ENCODE assay signal across 21 cellular contexts in genomic region chr15:58490405-58491150, GRCh38. TPM values are rescaled to one million over a fixed set of nuclear protein-coding genes. Genes with fewer than 3 reads are reported as not detected.
DNase-seq lines count a peak whose midpoint lies in the region; ATAC-seq lines count a peak whose summit lies in the region.
"Had no signal": no experiment of that assay in that cellular context is flagged by ENCODE, and none has a peak within 500 bp of the region (broad histone marks: within the 10 kb centered on the region; RNA-seq: fewer than 3 reads in every experiment).

No MANE protein-coding gene starts in this region.

- H3K27me3 ChIP-seq in skeletal muscle satellite cell (ENCODE audit: control insufficient read depth, insufficient read depth, low read length): peaks cover under 1% of the 10 kb centered on the region
- H3K27me3 ChIP-seq: colonic mucosa, neural progenitor cell, right lobe of liver, tibial artery had no signal

- H3K4me1 Mint-ChIP-seq in T-helper 17 cell: peaks cover 17% of the 10 kb centered on the region
- H3K4me1 Mint-ChIP-seq: B cell had no signal

- H3K4me3 ChIP-seq in skeletal muscle satellite cell (ENCODE audit: low read length): no peak overlapping the region
- H3K4me3 ChIP-seq: colonic mucosa, neural progenitor cell, right lobe of liver, tibial artery had no signal

- H3K4me1 ChIP-seq in skeletal muscle satellite cell (ENCODE audit: control insufficient read depth, insufficient read depth, low read length): peaks cover 6% of the 10 kb centered on the region
- H3K4me1 ChIP-seq: colonic mucosa, neural progenitor cell had no signal

- H3K9me3 ChIP-seq in T-helper 17 cell (ENCODE audit: control insufficient read depth, low read length, poor library complexity, severe bottlenecking): peaks cover 4% of the 10 kb centered on the region
- no peaks in the 10 kb centered on the region for H3K9me3 ChIP-seq in skeletal muscle satellite cell (replicated peaks; ENCODE audit: low read length)
- H3K9me3 ChIP-seq: colonic mucosa, right lobe of liver, tibial artery had no signal

- peak overlapping the region; percentile 24 for H3K27ac Mint-ChIP-seq in T-helper 17 cell
- H3K27ac Mint-ChIP-seq: B cell, HFFc6 had no signal

- H3K4me2 ChIP-seq in skeletal muscle satellite cell (ENCODE audit: low read length): peak overlapping the region; percentile 50
- H3K4me2 ChIP-seq: neural progenitor cell had no signal

- no peaks in the 10 kb centered on the region for H3K36me3 Mint-ChIP-seq in T-helper 17 cell (ENCODE audit: low read depth)
- H3K36me3 Mint-ChIP-seq: neural progenitor cell had no signal

- DNase-seq in MV-4-11 (lab: John Stamatoyannopoulos, UW) (peak; percentile 35), T-helper 17 cell (no peak), left ventricle myocardium superior (peak; percentile 65), inferior parietal cortex (ENCODE audit: extremely low spot score) (no peak)
- DNase-seq in stimulated activated CD4-positive, alpha-beta T cell treated with anti-CD3 and anti-CD28 coated beads, Interleukin-2, amount 100 ng/mL, for 24 hours: no peak
- DNase-seq: activated effector memory CD4-positive, alpha-beta T cell treated with Interleukin-2 at 50 U/mL for 16 hours; colonic mucosa; HFFc6; NK-92 treated with Interleukin-12 subunit alpha and Interleukin-12 subunit beta, amount 100 ng/mL, for 24 hours; stimulated activated CD4-positive, alpha-beta T cell treated with anti-CD3 and anti-CD28 coated beads, Interleukin-4, amount 100 ng/mL, for 24 hours; stimulated activated CD8-positive, alpha-beta memory T cell treated with anti-CD3 and anti-CD28 coated beads, Interleukin-4, amount 100 ng/mL, for 48 hours; T-helper 2 cell; tibial artery had no signal

- H3K9ac ChIP-seq in skeletal muscle satellite cell (ENCODE audit: low read depth, low read length): no peak overlapping the region
- H3K9ac ChIP-seq: neural progenitor cell had no signal

- intact Hi-C loops in left ventricle myocardium superior (cut with micrococcal nuclease): no loop called here

- H3K4me3 Mint-ChIP-seq in T-helper 17 cell: no peak overlapping the region
- H3K4me3 Mint-ChIP-seq: B cell, HFFc6, neural progenitor cell had no signal

- H3K36me3 ChIP-seq in skeletal muscle satellite cell (ENCODE audit: insufficient read depth, low read length): no peaks in the 10 kb centered on the region
- H3K36me3 ChIP-seq: colonic mucosa, neural progenitor cell, right lobe of liver, tibial artery had no signal

- H3K27me3 Mint-ChIP-seq in T-helper 17 cell: no peaks in the 10 kb centered on the region
- H3K27me3 Mint-ChIP-seq: B cell had no signal

- ATAC-seq in T-helper 17 cell (no peak), left ventricle myocardium superior (peak; percentile 82), GM18517 (IDR thresholded peaks at IDR 0.05; ENCODE audit: unreplicated experiment) (no peak), GM19023 (IDR thresholded peaks at IDR 0.05; ENCODE audit: unreplicated experiment) (no peak)
- ATAC-seq: activated CD4-positive, CD25-positive, alpha-beta regulatory T cell treated with anti-CD3 and anti-CD28 coated beads, Interleukin-2, amount 50 U/mL, for 24 hours had no signal

RNA-seq across cellular contexts. Expression of gene LIPC, which starts 58.8 kb away (rescaled TPM):
- total RNA-seq in T-helper 17 cell: 1 to 10 TPM; 1.0 to 3.2 TPM
- 0.32 TPM for total RNA-seq in left ventricle myocardium superior
- total RNA-seq in skeletal muscle satellite cell (2012; rRNA removed): 0.51 TPM in 1 of 2 replicates, not detected in the other
- total RNA-seq: B cell, HFFc6, mesenteric fat pad had no signal

Comparison
In these comparisons a context has a peak if more than half of its experiments do, and no peak if none do; other contexts are left out.
1. DNase-seq: peak in MV-4-11 (single experiment) and left ventricle myocardium superior (single experiment); none in T-helper 17 cell (0 of 3), inferior parietal cortex (single experiment) and stimulated activated CD4-positive, alpha-beta T cell treated with anti-CD3 and anti-CD28 coated beads, Interleukin-2, amount 100 ng/mL, for 24 hours (0 of 2).